In genomic region chr10:43322769-43323168, GRCh38 we compare ENCODE assay signal across 8 cellular contexts. TPM values are rescaled to one million over a fixed set of nuclear protein-coding genes. Genes with fewer than 3 reads are reported as not detected.
DNase-seq lines count a peak whose midpoint lies in the region; ATAC-seq, FAIRE-seq and TF ChIP-seq lines count a peak whose summit lies in the region.

No MANE protein-coding gene starts in this region.

- RAD21 ChIA-PET in GM12878 (lab: Charles Lee; ENCODE audit: unreplicated experiment), result no interaction called here

- H3K27me3 ChIP-seq in GM12878 (replicated peaks in 1 of 2; ENCODE audit: control insufficient read depth in 2 of 2, insufficient read depth in 2 of 2, low read length in 1 of 2) (no peaks in the 10 kb centered on the region; a peak in 3 of 4 replicates), right atrium auricular region (no peaks in the 10 kb centered on the region), thoracic aorta (replicated peaks; ENCODE audit: insufficient read depth) (no peaks in the 10 kb centered on the region)

- no peak for TF ChIP-seq RAD21 in GM12878 (IDR thresholded peaks at IDR 0.05; ENCODE audit: insufficient read depth, low read depth, low read length)

- TF ChIP-seq POLR2A in GM12878 (IDR thresholded peaks at IDR 0.05; ENCODE audit: low read depth, low read length), result no peak

- H3K27me3 Mint-ChIP-seq in T-helper 2 cell treated with Interferon-gamma antibody and Interleukin-4, amounts not matched to agents 5 μg/mL and 100 μg/mL, for 36 hours (ENCODE audit: low read depth), result peaks cover 8% of the 10 kb centered on the region

- no peak for FAIRE-seq in GM12878 (lab: Jason Lieb, UNC)

- in situ Hi-C loops in GM12878 (cut with MboI), result no loop called here

- H3K4me1 Mint-ChIP-seq in T-helper 2 cell treated with Interferon-gamma antibody and Interleukin-4, amounts not matched to agents 5 μg/mL and 100 μg/mL, for 36 hours (ENCODE audit: low read depth), result peaks cover 32% of the 10 kb centered on the region

- CTCF ChIA-PET in GM12878 (lab: Yijun Ruan, JAX), result no interaction called here

- no peak for TF ChIP-seq EP300 in GM12878 (IDR thresholded peaks at IDR 0.05; ENCODE audit: borderline replicate concordance in 1 of 2, control insufficient read depth in 1 of 2, low read depth in 2 of 2, low read length in 2 of 2)

- SMC1A ChIA-PET in GM12878 (lab: Charles Lee; ENCODE audit: uncharacterized antibody, unreplicated experiment), result no interaction called here

- peak overlapping the region; percentile 58 for H3K4me3 Mint-ChIP-seq in T-helper 2 cell treated with Interferon-gamma antibody and Interleukin-4, amounts not matched to agents 5 μg/mL and 100 μg/mL, for 36 hours

- no peaks in the 10 kb centered on the region for H3K36me3 ChIP-seq in GM12878 (ENCODE audit: control insufficient read depth in 2 of 2, insufficient read depth in 2 of 2, low read length in 1 of 2)
- no peaks in the 10 kb centered on the region for H3K36me3 ChIP-seq in right atrium auricular region
- no peaks in the 10 kb centered on the region for H3K36me3 ChIP-seq in thoracic aorta

- H3K9me3 ChIP-seq in GM12878 (replicated peaks; ENCODE audit: control insufficient read depth, insufficient read depth, low read length), result no peaks in the 10 kb centered on the region
- H3K9me3 ChIP-seq in right atrium auricular region, result no peaks in the 10 kb centered on the region
- no peaks in the 10 kb centered on the region for H3K9me3 ChIP-seq in thoracic aorta

- no peaks in the 10 kb centered on the region for H3K79me2 ChIP-seq in GM12878 (ENCODE audit: control insufficient read depth, insufficient read depth, low read length)

- DNase-seq in DMS 273 treated with DMSO at 0.1 percent for 48 hours (lab: John Stamatoyannopoulos, UW), result peak; percentile 57
- DNase-seq in T-helper 2 cell treated with Interferon-gamma antibody and Interleukin-4, amounts not matched to agents 5 μg/mL and 100 μg/mL, for 36 hours (ENCODE audit: low spot score), result peak; percentile 82
- DNase-seq in GM12878 (ENCODE audit: low read depth, low spot score), result no peak
- peak; percentile 92 for DNase-seq in right atrium auricular region (ENCODE audit: low spot score)
- peak; percentile 91 to 100 (median 97) for DNase-seq in posterior cingulate gyrus
- peak; percentile 60 for DNase-seq in thoracic aorta (ENCODE audit: low spot score)
- no peak for DNase-seq in SIG-M5 (lab: John Stamatoyannopoulos, UW)

- peak overlapping the region; percentile 74 for H3K27ac Mint-ChIP-seq in T-helper 2 cell treated with Interferon-gamma antibody and Interleukin-4, amounts not matched to agents 5 μg/mL and 100 μg/mL, for 36 hours

- no peak overlapping the region for H3K4me3 ChIP-seq in GM12878
- H3K4me3 ChIP-seq in right atrium auricular region, result peak overlapping the region; percentile 12 to 29
- peak overlapping the region; percentile 66 for H3K4me3 ChIP-seq in thoracic aorta

- ATAC-seq in HG02852 (IDR thresholded peaks at IDR 0.05; ENCODE audit: unreplicated experiment) (peak; percentile 48), GM12878 (peak; percentile 71), thoracic aorta (ENCODE audit: insufficient number of reproducible peaks, low FRiP score, low read depth) (no peak)

- H3K4me2 ChIP-seq in GM12878 (ENCODE audit: control insufficient read depth, insufficient read depth), result no peak overlapping the region

- H3K9ac ChIP-seq in GM12878 (ENCODE audit: control insufficient read depth, insufficient read depth, low read length), result no peak overlapping the region

- H4K20me1 ChIP-seq in GM12878 (ENCODE audit: control insufficient read depth, insufficient read depth), result no peaks in the 10 kb centered on the region

- no peaks in the 10 kb centered on the region for H3K9me3 Mint-ChIP-seq in T-helper 2 cell treated with Interferon-gamma antibody and Interleukin-4, amounts not matched to agents 5 μg/mL and 100 μg/mL, for 36 hours

- no peak overlapping the region for H2AFZ ChIP-seq in GM12878 (ENCODE audit: control insufficient read depth, low read depth, low read length)

- no TSS peak for BruUV-seq in GM12878 (replicated peaks; lab: Mats Ljungman, UMichigan)

- intact Hi-C loops in GM12878 (cut with micrococcal nuclease; ENCODE audit: unreplicated experiment) (no loop called here), posterior cingulate gyrus (cut with DNase I) (no loop called here)

- no peak overlapping the region for H3K27ac ChIP-seq in GM12878 (ENCODE audit: control insufficient read depth, insufficient read depth)
- no peak overlapping the region for H3K27ac ChIP-seq in right atrium auricular region
- no peak overlapping the region for H3K27ac ChIP-seq in thoracic aorta

- 4% methylated on average over 17 of the region's 26 CpGs for WGBS in GM12878 (ENCODE audit: insufficient coverage, insufficient replicate concordance, low lambda C conversion rate, missing lambda C conversion rate)

- H3K36me3 Mint-ChIP-seq in T-helper 2 cell treated with Interferon-gamma antibody and Interleukin-4, amounts not matched to agents 5 μg/mL and 100 μg/mL, for 36 hours (ENCODE audit: low read depth), result peaks cover 2% of the 10 kb centered on the region

- H3K4me1 ChIP-seq in GM12878 (ENCODE audit: control insufficient read depth, insufficient read depth, low read length) (no peaks in the 10 kb centered on the region), right atrium auricular region (peaks cover 0 to 10% of the 10 kb centered on the region in 2 donors), thoracic aorta (ENCODE audit: control insufficient read depth in 1 of 2, low read depth in 2 of 2) (no peaks in the 10 kb centered on the region)

- no peak for TF ChIP-seq CTCF in GM12878 (IDR thresholded peaks at IDR 0.05 in 2 of 3, conservative IDR thresholded peaks at IDR 0.05 in 1 of 3; ENCODE audit: control insufficient read depth in 2 of 3, extremely low read depth in 1 of 3, insufficient read depth in 1 of 3, low read depth in 3 of 3, low read length in 3 of 3)
- no peak for TF ChIP-seq CTCF in right atrium auricular region (IDR thresholded peaks at IDR 0.05)
- TF ChIP-seq CTCF in thoracic aorta (IDR thresholded peaks at IDR 0.05), result no peak

- POLR2A ChIA-PET in GM12878 (lab: Charles Lee), result no interaction called here

TF ChIP-seq in GM12878, 131 proteins besides CTCF, POLR2A, EP300 and RAD21 (continues in another document):
- TF ChIP-seq YBX1 (IDR thresholded peaks at IDR 0.05) (no peak), MEF2B (IDR thresholded peaks at IDR 0.05; ENCODE audit: partially characterized antibody, poor library complexity, severe bottlenecking) (no peak), E2F8 (IDR thresholded peaks at IDR 0.05; ENCODE audit: low read depth, partially characterized antibody) (no peak)

RNA-seq across cellular contexts. Expression of gene FXYD4, which starts 48.7 kb away (rescaled TPM):
- not detected in 2 replicates for total RNA-seq in GM12878 (2013; cell fraction: nucleolus; rRNA removed)
- total RNA-seq in GM12878 (2014; rRNA removed) (not detected in 2 replicates), GM12878 (2014; rRNA removed; fragmentation: Illumina TruSeq; extraction: Trizol) (not detected in 2 replicates), GM12878 (2021) (not detected in 2 replicates), right atrium auricular region (not detected), thoracic aorta (not detected)
- not detected for polyA plus RNA-seq in GM12878 (2011; ENCODE audit: low read depth)
- polyA plus RNA-seq in GM12878 (2011; rRNA removed) (not detected in 2 replicates), GM12878 (2014; fragmentation: Illumina TruSeq; extraction: Trizol) (not detected in 2 replicates), GM12878 (2014; fragmentation: Nextera tagmentation; extraction: Ambion mirVana) (not detected), GM12878 (2014; rRNA removed) (not detected in 2 replicates), GM12878 (2016; fragmentation: Nextera tagmentation; extraction: Ambion mirVana) (not detected)
- polyA plus RNA-seq in GM12878 (2011; cell fraction: cytosol; rRNA removed), result not detected in 2 replicates
- not detected in 2 replicates for polyA plus RNA-seq in GM12878 (2011; cell fraction: nucleus; rRNA removed)
- not detected in 2 replicates for polyA plus RNA-seq in GM12878 (2012)
- not detected in 2 replicates for polyA minus RNA-seq in GM12878 (2011; rRNA and poly(A)+ RNA removed)
- polyA minus RNA-seq in GM12878 (2011; cell fraction: cytosol; rRNA and poly(A)+ RNA removed), result not detected in 2 replicates
- polyA minus RNA-seq in GM12878 (2011; cell fraction: nucleus; rRNA and poly(A)+ RNA removed), result not detected in 2 replicates

RNA-seq across cellular contexts. Expression of gene RASGEF1A, which starts 55.9 kb away (rescaled TPM):
- not detected in 2 replicates for total RNA-seq in GM12878 (2013; cell fraction: nucleolus; rRNA removed)
- total RNA-seq in GM12878 (2014; rRNA removed) (3.1 and 4.7 TPM in 2 replicates), GM12878 (2014; rRNA removed; fragmentation: Illumina TruSeq; extraction: Trizol) (1.8 TPM in 2 replicates), GM12878 (2021) (2.6 and 2.9 TPM in 2 replicates), right atrium auricular region (1 to 10 TPM; 2.9 to 3.0 TPM), thoracic aorta (not detected)
- 0.73 TPM for polyA plus RNA-seq in GM12878 (2011; ENCODE audit: low read depth)
- polyA plus RNA-seq in GM12878 (2011; rRNA removed) (0.10 TPM in 2 replicates), GM12878 (2014; fragmentation: Illumina TruSeq; extraction: Trizol) (1.5 and 1.9 TPM in 2 replicates), GM12878 (2014; fragmentation: Nextera tagmentation; extraction: Ambion mirVana) (under 1 TPM; 0.29 to 0.45 TPM), GM12878 (2014; rRNA removed) (3.8 and 4.8 TPM in 2 replicates), GM12878 (2016; fragmentation: Nextera tagmentation; extraction: Ambion mirVana) (under 1 TPM; 0.82 to 0.84 TPM)
- polyA plus RNA-seq in GM12878 (2011; cell fraction: cytosol; rRNA removed), result 0.17 and 0.30 TPM in 2 replicates
- polyA plus RNA-seq in GM12878 (2011; cell fraction: nucleus; rRNA removed), result 0.37 and 0.52 TPM in 2 replicates
- 1.8 and 2.1 TPM in 2 replicates for polyA plus RNA-seq in GM12878 (2012)
- polyA minus RNA-seq in GM12878 (2011; rRNA and poly(A)+ RNA removed), result 0.21 and 1.3 TPM in 2 replicates
- not detected in 2 replicates for polyA minus RNA-seq in GM12878 (2011; cell fraction: cytosol; rRNA and poly(A)+ RNA removed)
- not detected in 2 replicates for polyA minus RNA-seq in GM12878 (2011; cell fraction: nucleus; rRNA and poly(A)+ RNA removed)

Comparison
In these comparisons a context has a peak if more than half of its experiments do, and no peak if none do; other contexts are left out.
1. DNase-seq: peak in DMS 273 treated with DMSO at 0.1 percent for 48 hours (single experiment), T-helper 2 cell treated with Interferon-gamma antibody and Interleukin-4, amounts not matched to agents 5 μg/mL and 100 μg/mL, for 36 hours (single experiment), right atrium auricular region (single experiment), posterior cingulate gyrus (10 of 10) and thoracic aorta (single experiment); none in GM12878 (single experiment) and SIG-M5 (single experiment).